ENCODE assay signal across 17 cellular contexts in the genomic region with DNA sequence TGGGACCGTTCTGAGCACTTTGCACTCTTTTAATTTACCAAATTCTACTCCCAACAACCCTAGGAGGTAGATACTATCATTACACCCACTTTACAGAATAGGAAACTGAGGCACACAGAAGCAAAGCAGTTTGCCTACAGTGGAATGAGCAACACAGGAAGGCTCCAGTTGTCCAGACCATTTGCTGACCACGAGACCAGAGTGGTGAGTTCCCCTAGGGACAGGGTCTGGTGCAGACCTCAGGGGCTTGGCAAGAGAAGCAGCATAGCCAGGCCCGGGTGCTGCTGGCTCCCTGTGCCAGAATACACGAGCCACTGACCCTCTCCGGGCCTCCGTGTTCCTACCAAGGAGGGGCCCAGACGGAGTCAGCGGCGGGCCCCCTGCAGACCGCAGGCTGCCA. TPM values are rescaled to one million over a fixed set of nuclear protein-coding genes. Genes with fewer than 3 reads are reported as not detected.
"Had no signal": no experiment of that assay in that cellular context is flagged by ENCODE, and none has a peak within 500 bp of the region (broad histone marks: within the 10 kb centered on the region; RNA-seq: fewer than 3 reads in every experiment).

No MANE protein-coding gene starts in this region.

- H3K9me3 ChIP-seq: lower lobe of right lung, pancreas, sigmoid colon, thoracic aorta had no signal

- FAIRE-seq: colon, frontal cortex, pancreas had no signal

- H3K36me3 Mint-ChIP-seq: activated naive CD4-positive, alpha-beta T cell treated with anti-CD3 and anti-CD28 coated beads, Interleukin-2, amount 10 ng/mL, durations not matched to agents 7 days and 5 days; mesothelial cell of epicardium; neural progenitor cell had no signal

- ATAC-seq: lower lobe of right lung, pancreas had no signal

- H3K4me2 ChIP-seq: neural progenitor cell had no signal

- H3K27me3 Mint-ChIP-seq: activated T-cell treated with anti-CD3 and anti-CD28 coated beads, Interleukin-2, amount 50 U/mL, for 24 hours had no signal

- H3K9me3 Mint-ChIP-seq: activated naive CD4-positive, alpha-beta T cell treated with anti-CD3 and anti-CD28 coated beads, Interleukin-2, amount 10 ng/mL, durations not matched to agents 7 days and 5 days; activated T-cell treated with anti-CD3 and anti-CD28 coated beads, Interleukin-2, amount 50 U/mL, for 24 hours; mesothelial cell of epicardium; neural progenitor cell had no signal

- H3K4me3 Mint-ChIP-seq: activated naive CD4-positive, alpha-beta T cell treated with anti-CD3 and anti-CD28 coated beads, Interleukin-2, amount 10 ng/mL, durations not matched to agents 7 days and 5 days; activated T-cell treated with anti-CD3 and anti-CD28 coated beads, Interleukin-2, amount 50 U/mL, for 24 hours; mesothelial cell of epicardium; neural progenitor cell had no signal

- H3K4me1 Mint-ChIP-seq: mesothelial cell of epicardium had no signal

- H3K27ac ChIP-seq: lower lobe of right lung, neural progenitor cell, pancreas, thoracic aorta, WERI-Rb-1 had no signal

- H3K36me3 ChIP-seq: neural progenitor cell, pancreas had no signal

- H3K27me3 ChIP-seq: neural progenitor cell, pancreas, sigmoid colon had no signal

- DNase-seq: activated CD4-positive, alpha-beta T cell treated with anti-CD3 and anti-CD28 coated beads, Interleukin-2, amount 50 U/mL, for 48 hours; activated naive CD4-positive, alpha-beta T cell treated with anti-CD3 and anti-CD28 coated beads, Interleukin-2, amount 10 ng/mL, durations not matched to agents 7 days and 5 days; activated T-cell treated with anti-CD3 and anti-CD28 coated beads, Interleukin-2, amount 50 U/mL, for 24 hours; head of caudate nucleus; lower lobe of right lung; pancreas; sigmoid colon; stimulated activated CD4-positive, alpha-beta T cell treated with anti-CD3 and anti-CD28 coated beads, Interleukin-1b, Interleukin-23, amount 100 ng/mL, for 48 hours; WERI-Rb-1 had no signal

- H3K4me3 ChIP-seq: lower lobe of right lung, neural progenitor cell, pancreas, sigmoid colon, thoracic aorta had no signal

- H3K9ac ChIP-seq: neural progenitor cell had no signal

- H3K27ac Mint-ChIP-seq: activated naive CD4-positive, alpha-beta T cell treated with anti-CD3 and anti-CD28 coated beads, Interleukin-2, amount 10 ng/mL, durations not matched to agents 7 days and 5 days; mesothelial cell of epicardium; neural progenitor cell had no signal

RNA-seq across cellular contexts. Expression of a gene that starts 37.0 kb away (rescaled TPM):
- total RNA-seq: epithelial cell of proximal tubule; frontal cortex; lower lobe of right lung; mesothelial cell of epicardium; pancreas; sigmoid colon; T-helper 1 cell treated with Interleukin-12 subunit alpha and Interleukin-12 subunit beta and Interleukin-4 antibody, amounts not matched to agents 30 ng/mL and 1 ng/mL, for 36 hours; thoracic aorta; ureter had no signal

RNA-seq across cellular contexts. Expression of a gene that starts 51.6 kb away (rescaled TPM):
- total RNA-seq: epithelial cell of proximal tubule; frontal cortex; lower lobe of right lung; pancreas; sigmoid colon; T-helper 1 cell treated with Interleukin-12 subunit alpha and Interleukin-12 subunit beta and Interleukin-4 antibody, amounts not matched to agents 30 ng/mL and 1 ng/mL, for 36 hours; thoracic aorta; ureter had no signal
